ENCODE assay signal across 8 cellular contexts in the genomic region with DNA sequence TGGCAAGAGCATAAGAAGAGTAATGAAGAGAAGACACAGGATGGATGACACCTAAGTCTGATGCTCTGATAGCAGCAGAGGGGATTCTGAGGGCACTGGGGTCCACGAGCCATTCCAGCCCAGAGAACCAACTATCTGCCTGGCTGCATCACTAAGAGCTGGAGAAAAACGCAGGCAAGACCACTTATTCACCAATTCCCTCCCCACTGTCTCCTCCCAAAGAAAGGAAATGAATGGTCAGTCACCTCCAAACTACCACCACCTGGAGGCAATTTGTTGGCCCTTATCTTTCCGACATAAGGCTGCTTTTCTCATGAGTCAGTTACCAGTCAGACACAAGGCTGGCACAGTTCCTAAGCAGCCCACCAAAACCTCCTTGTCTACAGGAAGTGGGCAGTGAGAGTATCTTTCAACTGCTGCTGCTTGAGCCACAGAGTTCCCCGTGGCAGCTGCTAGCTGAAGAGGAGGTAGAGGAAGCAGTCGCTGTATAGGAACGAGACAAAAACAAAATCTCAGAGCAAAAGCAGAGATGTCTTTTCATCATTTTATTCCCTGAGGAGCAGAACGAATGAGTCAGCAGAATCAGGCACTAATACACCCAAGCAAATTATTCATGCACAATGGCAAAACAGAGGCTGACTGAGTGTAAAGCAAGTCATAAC.
DNase-seq lines count a peak whose midpoint lies in the region; ATAC-seq, FAIRE-seq and TF ChIP-seq lines count a peak whose summit lies in the region.

No MANE protein-coding gene starts in this region.

- peak overlapping the region; percentile 15; the same call in 1 of the 2 replicates for H3K9ac ChIP-seq in OCI-LY1 (ENCODE audit: low read length)

- no peak overlapping the region for H3K4me3 ChIP-seq in OCI-LY1 (ENCODE audit: low read depth, low read length, poor library complexity, severe bottlenecking)
- no peak overlapping the region for H3K4me3 ChIP-seq in left ventricle myocardium inferior

- H3K4me2 ChIP-seq in OCI-LY1 (ENCODE audit: low read length) = peak overlapping the region; percentile 38

- peak overlapping the region; percentile 70 for H3K27ac ChIP-seq in OCI-LY1 (ENCODE audit: low read depth, low read length, poor library complexity, severe bottlenecking)
- peak overlapping the region; percentile 74 for H3K27ac ChIP-seq in left ventricle myocardium inferior (replicated peaks)

- no peak for ATAC-seq in HG03135 (IDR thresholded peaks at IDR 0.05; ENCODE audit: unreplicated experiment)
- ATAC-seq in GM18870 (IDR thresholded peaks at IDR 0.05; ENCODE audit: unreplicated experiment) = no peak

- no peak for TF ChIP-seq CTCF in OCI-LY1 (IDR thresholded peaks at IDR 0.05; ENCODE audit: low read length)
- no peak for TF ChIP-seq CTCF in left ventricle myocardium inferior (IDR thresholded peaks at IDR 0.05; ENCODE audit: borderline replicate concordance)

- intact Hi-C loops in left ventricle myocardium inferior (cut with micrococcal nuclease) = no loop called here

- no peaks in the 10 kb centered on the region for H3F3A ChIP-seq in OCI-LY1 (ENCODE audit: insufficient read depth, low read length)

- no peaks in the 10 kb centered on the region for H3K79me2 ChIP-seq in OCI-LY1 (ENCODE audit: insufficient read depth, low read length)

- H3K27me3 ChIP-seq in OCI-LY1 (ENCODE audit: insufficient read depth, low read length) (no peaks in the 10 kb centered on the region), left ventricle myocardium inferior (ENCODE audit: low read depth) (no peaks in the 10 kb centered on the region)

- peak; percentile 87 for FAIRE-seq in GM18507 (lab: Jason Lieb, UNC)

- H3K4me1 ChIP-seq in OCI-LY1 (ENCODE audit: insufficient read depth, low read length, severe bottlenecking) (peaks cover 26% of the 10 kb centered on the region), left ventricle myocardium inferior (peaks cover 71% of the 10 kb centered on the region)

- H2AFZ ChIP-seq in OCI-LY1 (ENCODE audit: low read length) = no peak overlapping the region

- no peaks in the 10 kb centered on the region for H4K20me1 ChIP-seq in OCI-LY1 (ENCODE audit: insufficient read depth, low read length)

- DNase-seq in GM18507 (ENCODE audit: extremely low spot score, insufficient read length, low read depth) (no peak), activated T-helper 1 cell treated with Interleukin-2 at 50 U/mL for 16 hours (ENCODE audit: low read depth) (peak; percentile 41), left ventricle myocardium inferior (no peak), medulla oblongata (ENCODE audit: extremely low spot score) (no peak)
- DNase-seq in stimulated activated CD8-positive, alpha-beta memory T cell treated with anti-CD3 and anti-CD28 coated beads, Interleukin-15, amount 100 ng/mL, for 24 hours (ENCODE audit: low read depth) = peak; percentile 7

- H3K9me2 ChIP-seq in OCI-LY1 (ENCODE audit: low read depth, low read length) = no peaks in the 10 kb centered on the region

- H3K9me3 ChIP-seq in OCI-LY1 (ENCODE audit: low read length) (no peaks in the 10 kb centered on the region), left ventricle myocardium inferior (replicated peaks) (no peaks in the 10 kb centered on the region)

- H3K36me3 ChIP-seq in OCI-LY1 (ENCODE audit: insufficient read depth, low read length) (peaks cover 7% of the 10 kb centered on the region; the same call in 1 of the 2 replicates), left ventricle myocardium inferior (no peaks in the 10 kb centered on the region)

Comparison
In these comparisons a context has a peak if more than half of its experiments do, and no peak if none do; other contexts are left out.
1. DNase-seq: peak in activated T-helper 1 cell treated with Interleukin-2 at 50 U/mL for 16 hours (single experiment) and stimulated activated CD8-positive, alpha-beta memory T cell treated with anti-CD3 and anti-CD28 coated beads, Interleukin-15, amount 100 ng/mL, for 24 hours (single experiment); none in GM18507 (single experiment), left ventricle myocardium inferior (single experiment) and medulla oblongata (single experiment).